1 cellular context compared by ENCODE assay signal in the genomic region with DNA sequence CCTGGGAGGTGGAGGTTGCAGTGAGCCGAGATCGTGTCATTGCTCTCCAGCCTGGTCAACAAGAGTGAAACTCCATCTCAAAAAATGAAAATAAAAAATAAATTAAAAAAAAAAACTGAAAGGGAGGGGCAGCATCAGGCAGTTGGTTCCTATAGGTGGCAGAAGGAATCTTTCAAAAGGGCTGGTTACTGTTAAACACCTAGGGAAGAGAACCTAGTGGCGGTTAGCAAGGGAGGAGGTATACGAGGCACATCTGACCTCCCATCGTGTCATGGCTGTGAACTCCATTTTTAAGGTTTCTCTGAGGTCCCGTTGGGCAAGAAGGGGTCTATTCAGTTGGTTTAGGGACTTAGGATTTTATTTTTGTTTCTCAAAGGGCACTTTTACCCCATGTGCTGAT.
TF ChIP-seq lines count a peak whose summit lies in the region.

No MANE protein-coding gene starts in this region.

TF ChIP-seq in WTC11, 78 proteins besides CTCF, POLR2A, EP300 and RAD21 (continued from another document):
- TF ChIP-seq, protein P1, sequence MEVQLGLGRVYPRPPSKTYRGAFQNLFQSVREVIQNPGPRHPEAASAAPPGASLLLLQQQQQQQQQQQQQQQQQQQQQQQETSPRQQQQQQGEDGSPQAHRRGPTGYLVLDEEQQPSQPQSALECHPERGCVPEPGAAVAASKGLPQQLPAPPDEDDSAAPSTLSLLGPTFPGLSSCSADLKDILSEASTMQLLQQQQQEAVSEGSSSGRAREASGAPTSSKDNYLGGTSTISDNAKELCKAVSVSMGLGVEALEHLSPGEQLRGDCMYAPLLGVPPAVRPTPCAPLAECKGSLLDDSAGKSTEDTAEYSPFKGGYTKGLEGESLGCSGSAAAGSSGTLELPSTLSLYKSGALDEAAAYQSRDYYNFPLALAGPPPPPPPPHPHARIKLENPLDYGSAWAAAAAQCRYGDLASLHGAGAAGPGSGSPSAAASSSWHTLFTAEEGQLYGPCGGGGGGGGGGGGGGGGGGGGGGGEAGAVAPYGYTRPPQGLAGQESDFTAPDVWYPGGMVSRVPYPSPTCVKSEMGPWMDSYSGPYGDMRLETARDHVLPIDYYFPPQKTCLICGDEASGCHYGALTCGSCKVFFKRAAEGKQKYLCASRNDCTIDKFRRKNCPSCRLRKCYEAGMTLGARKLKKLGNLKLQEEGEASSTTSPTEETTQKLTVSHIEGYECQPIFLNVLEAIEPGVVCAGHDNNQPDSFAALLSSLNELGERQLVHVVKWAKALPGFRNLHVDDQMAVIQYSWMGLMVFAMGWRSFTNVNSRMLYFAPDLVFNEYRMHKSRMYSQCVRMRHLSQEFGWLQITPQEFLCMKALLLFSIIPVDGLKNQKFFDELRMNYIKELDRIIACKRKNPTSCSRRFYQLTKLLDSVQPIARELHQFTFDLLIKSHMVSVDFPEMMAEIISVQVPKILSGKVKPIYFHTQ (CRISPR knock-in tag; IDR thresholded peaks at IDR 0.05), result no peak
- TF ChIP-seq, protein P2, sequence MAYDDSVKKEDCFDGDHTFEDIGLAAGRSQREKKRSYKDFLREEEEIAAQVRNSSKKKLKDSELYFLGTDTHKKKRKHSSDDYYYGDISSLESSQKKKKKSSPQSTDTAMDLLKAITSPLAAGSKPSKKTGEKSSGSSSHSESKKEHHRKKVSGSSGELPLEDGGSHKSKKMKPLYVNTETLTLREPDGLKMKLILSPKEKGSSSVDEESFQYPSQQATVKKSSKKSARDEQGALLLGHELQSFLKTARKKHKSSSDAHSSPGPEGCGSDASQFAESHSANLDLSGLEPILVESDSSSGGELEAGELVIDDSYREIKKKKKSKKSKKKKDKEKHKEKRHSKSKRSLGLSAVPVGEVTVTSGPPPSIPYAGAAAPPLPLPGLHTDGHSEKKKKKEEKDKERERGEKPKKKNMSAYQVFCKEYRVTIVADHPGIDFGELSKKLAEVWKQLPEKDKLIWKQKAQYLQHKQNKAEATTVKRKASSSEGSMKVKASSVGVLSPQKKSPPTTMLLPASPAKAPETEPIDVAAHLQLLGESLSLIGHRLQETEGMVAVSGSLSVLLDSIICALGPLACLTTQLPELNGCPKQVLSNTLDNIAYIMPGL (CRISPR knock-in tag; IDR thresholded peaks at IDR 0.05), result no peak
- TF ChIP-seq FOXJ3 (CRISPR knock-in tag; IDR thresholded peaks at IDR 0.05; ENCODE audit: borderline replicate concordance) (no peak), TEAD1 (CRISPR knock-in tag; IDR thresholded peaks at IDR 0.05) (no peak), GRHL2 (CRISPR knock-in tag; IDR thresholded peaks at IDR 0.05; ENCODE audit: insufficient replicate concordance, severe bottlenecking) (no peak), NR2C2 (CRISPR knock-in tag; IDR thresholded peaks at IDR 0.05) (no peak), HMGA2 (CRISPR knock-in tag; IDR thresholded peaks at IDR 0.05) (no peak)
- TF ChIP-seq, protein P3, sequence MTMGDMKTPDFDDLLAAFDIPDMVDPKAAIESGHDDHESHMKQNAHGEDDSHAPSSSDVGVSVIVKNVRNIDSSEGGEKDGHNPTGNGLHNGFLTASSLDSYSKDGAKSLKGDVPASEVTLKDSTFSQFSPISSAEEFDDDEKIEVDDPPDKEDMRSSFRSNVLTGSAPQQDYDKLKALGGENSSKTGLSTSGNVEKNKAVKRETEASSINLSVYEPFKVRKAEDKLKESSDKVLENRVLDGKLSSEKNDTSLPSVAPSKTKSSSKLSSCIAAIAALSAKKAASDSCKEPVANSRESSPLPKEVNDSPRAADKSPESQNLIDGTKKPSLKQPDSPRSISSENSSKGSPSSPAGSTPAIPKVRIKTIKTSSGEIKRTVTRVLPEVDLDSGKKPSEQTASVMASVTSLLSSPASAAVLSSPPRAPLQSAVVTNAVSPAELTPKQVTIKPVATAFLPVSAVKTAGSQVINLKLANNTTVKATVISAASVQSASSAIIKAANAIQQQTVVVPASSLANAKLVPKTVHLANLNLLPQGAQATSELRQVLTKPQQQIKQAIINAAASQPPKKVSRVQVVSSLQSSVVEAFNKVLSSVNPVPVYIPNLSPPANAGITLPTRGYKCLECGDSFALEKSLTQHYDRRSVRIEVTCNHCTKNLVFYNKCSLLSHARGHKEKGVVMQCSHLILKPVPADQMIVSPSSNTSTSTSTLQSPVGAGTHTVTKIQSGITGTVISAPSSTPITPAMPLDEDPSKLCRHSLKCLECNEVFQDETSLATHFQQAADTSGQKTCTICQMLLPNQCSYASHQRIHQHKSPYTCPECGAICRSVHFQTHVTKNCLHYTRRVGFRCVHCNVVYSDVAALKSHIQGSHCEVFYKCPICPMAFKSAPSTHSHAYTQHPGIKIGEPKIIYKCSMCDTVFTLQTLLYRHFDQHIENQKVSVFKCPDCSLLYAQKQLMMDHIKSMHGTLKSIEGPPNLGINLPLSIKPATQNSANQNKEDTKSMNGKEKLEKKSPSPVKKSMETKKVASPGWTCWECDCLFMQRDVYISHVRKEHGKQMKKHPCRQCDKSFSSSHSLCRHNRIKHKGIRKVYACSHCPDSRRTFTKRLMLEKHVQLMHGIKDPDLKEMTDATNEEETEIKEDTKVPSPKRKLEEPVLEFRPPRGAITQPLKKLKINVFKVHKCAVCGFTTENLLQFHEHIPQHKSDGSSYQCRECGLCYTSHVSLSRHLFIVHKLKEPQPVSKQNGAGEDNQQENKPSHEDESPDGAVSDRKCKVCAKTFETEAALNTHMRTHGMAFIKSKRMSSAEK (CRISPR knock-in tag; IDR thresholded peaks at IDR 0.05; ENCODE audit: borderline replicate concordance), result no peak
- TF ChIP-seq, protein P4, sequence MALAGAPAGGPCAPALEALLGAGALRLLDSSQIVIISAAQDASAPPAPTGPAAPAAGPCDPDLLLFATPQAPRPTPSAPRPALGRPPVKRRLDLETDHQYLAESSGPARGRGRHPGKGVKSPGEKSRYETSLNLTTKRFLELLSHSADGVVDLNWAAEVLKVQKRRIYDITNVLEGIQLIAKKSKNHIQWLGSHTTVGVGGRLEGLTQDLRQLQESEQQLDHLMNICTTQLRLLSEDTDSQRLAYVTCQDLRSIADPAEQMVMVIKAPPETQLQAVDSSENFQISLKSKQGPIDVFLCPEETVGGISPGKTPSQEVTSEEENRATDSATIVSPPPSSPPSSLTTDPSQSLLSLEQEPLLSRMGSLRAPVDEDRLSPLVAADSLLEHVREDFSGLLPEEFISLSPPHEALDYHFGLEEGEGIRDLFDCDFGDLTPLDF (CRISPR knock-in tag; IDR thresholded peaks at IDR 0.05), result no peak
